14 cellular contexts compared by ENCODE assay signal in genomic region chr7:149238051-149238450, GRCh38. TPM values are rescaled to one million over a fixed set of nuclear protein-coding genes. Genes with fewer than 3 reads are reported as not detected.
DNase-seq lines count a peak whose midpoint lies in the region; ATAC-seq and TF ChIP-seq lines count a peak whose summit lies in the region.
"Had no signal": no experiment of that assay in that cellular context is flagged by ENCODE, and none has a peak within 500 bp of the region (broad histone marks: within the 10 kb centered on the region; RNA-seq: fewer than 3 reads in every experiment).

No MANE protein-coding gene starts in this region.

- H3K4me1 ChIP-seq in OCI-LY7 (ENCODE audit: insufficient read depth, low read length, poor library complexity, severe bottlenecking) = peaks cover 16% of the 10 kb centered on the region

- peaks cover 11% of the 10 kb centered on the region for H3K36me3 ChIP-seq in OCI-LY7 (ENCODE audit: insufficient read depth, low read length)
- H3K36me3 ChIP-seq: adrenal gland, right atrium auricular region had no signal

- intact Hi-C loops in OCI-LY7 (cut with micrococcal nuclease; ENCODE audit: unreplicated experiment) = loop anchor here (2.0 to 5.0 kb wide), 3 partner anchors 25 to 185 kb away; partner anchors contain the start of genes ZNF398 and ZNF783

- no peak overlapping the region for H3K27ac ChIP-seq in OCI-LY7 (ENCODE audit: low read depth, low read length, poor library complexity, severe bottlenecking)
- H3K27ac ChIP-seq: adrenal gland, BLaER1, hepatocyte, right atrium auricular region had no signal

- ATAC-seq in stimulated activated effector memory CD8-positive, alpha-beta T cell treated with anti-CD3 and anti-CD28 coated beads, Interleukin-12 subunit alpha, Interleukin-12 subunit beta, amount 100 ng/mL, for 72 hours = peak; percentile 36
- ATAC-seq in HG02970 (IDR thresholded peaks at IDR 0.05; ENCODE audit: low FRiP score, unreplicated experiment) = no peak
- ATAC-seq in WTC11 = no peak
- ATAC-seq: Panc1 had no signal

- CTCF ChIA-PET in activated naive CD4-positive, alpha-beta T cell treated with anti-CD3 and anti-CD28 coated beads, Interleukin-2, amount 10 ng/mL, durations not matched to agents 7 days and 5 days (lab: Charles Lee) = interaction anchor here (1.0 kb wide), 1 partner anchor 26 kb away, joined by 3 read pairs; no protein-coding TSS in a partner anchor
- CTCF ChIA-PET in OCI-LY7 (lab: Charles Lee; ENCODE audit: unreplicated experiment) (no interaction called here), WTC11 (lab: Charles Lee) (no interaction called here)

- H3K4me3 ChIP-seq in OCI-LY7 (ENCODE audit: low read depth, low read length, poor library complexity, severe bottlenecking) (no peak overlapping the region), epithelial cell of esophagus (ENCODE audit: low read length) (no peak overlapping the region)
- H3K4me3 ChIP-seq: BLaER1, hepatocyte, right atrium auricular region had no signal

- H3K9me2 ChIP-seq in OCI-LY7 (ENCODE audit: insufficient read depth, low read length) = no peaks in the 10 kb centered on the region

- BruUV-seq in OCI-LY7 (replicated peaks; lab: Mats Ljungman, UMichigan) = no TSS peak

- no peak overlapping the region for H3K4me2 ChIP-seq in OCI-LY7 (ENCODE audit: low read length)
- H3K4me2 ChIP-seq: hepatocyte had no signal

- no peaks in the 10 kb centered on the region for H4K20me1 ChIP-seq in OCI-LY7 (ENCODE audit: insufficient read depth, low read length)

- H3K27me3 Mint-ChIP-seq in activated naive CD4-positive, alpha-beta T cell treated with anti-CD3 and anti-CD28 coated beads, Interleukin-2, amount 10 ng/mL, durations not matched to agents 7 days and 5 days = peaks cover 15% of the 10 kb centered on the region
- H3K27me3 Mint-ChIP-seq in WTC11 (ENCODE audit: low read depth) = peaks cover 13% of the 10 kb centered on the region; the same call in 1 of the 2 replicates

- H3K4me1 Mint-ChIP-seq in activated naive CD4-positive, alpha-beta T cell treated with anti-CD3 and anti-CD28 coated beads, Interleukin-2, amount 10 ng/mL, durations not matched to agents 7 days and 5 days = peaks cover 34% of the 10 kb centered on the region
- H3K4me1 Mint-ChIP-seq in stimulated activated effector memory CD8-positive, alpha-beta T cell treated with anti-CD3 and anti-CD28 coated beads, Interleukin-12 subunit alpha, Interleukin-12 subunit beta, amount 100 ng/mL, for 72 hours = peaks cover 39% of the 10 kb centered on the region
- H3K4me1 Mint-ChIP-seq in WTC11 = peaks cover 11% of the 10 kb centered on the region

- TF ChIP-seq CTCF in OCI-LY7 (conservative IDR thresholded peaks at IDR 0.05; ENCODE audit: low read length) = no peak
- TF ChIP-seq CTCF in epithelial cell of esophagus (IDR thresholded peaks at IDR 0.05; ENCODE audit: insufficient read depth, low read depth, low read length, missing control alignments) = no peak
- no peak for TF ChIP-seq CTCF in WTC11 (IDR thresholded peaks at IDR 0.05)

- no peak overlapping the region for H3K27ac Mint-ChIP-seq in activated naive CD4-positive, alpha-beta T cell treated with anti-CD3 and anti-CD28 coated beads, Interleukin-2, amount 10 ng/mL, durations not matched to agents 7 days and 5 days
- peak overlapping the region; percentile 94 for H3K27ac Mint-ChIP-seq in stimulated activated effector memory CD8-positive, alpha-beta T cell treated with anti-CD3 and anti-CD28 coated beads, Interleukin-12 subunit alpha, Interleukin-12 subunit beta, amount 100 ng/mL, for 72 hours
- no peak overlapping the region for H3K27ac Mint-ChIP-seq in WTC11

- H3K79me2 ChIP-seq in OCI-LY7 (ENCODE audit: insufficient read depth, low read depth, low read length) = peaks cover 12% of the 10 kb centered on the region

- no peak for DNase-seq in activated naive CD4-positive, alpha-beta T cell treated with anti-CD3 and anti-CD28 coated beads, Interleukin-2, amount 10 ng/mL, durations not matched to agents 7 days and 5 days
- DNase-seq in activated naive CD4-positive, alpha-beta T cell (lab: John Stamatoyannopoulos, UW) = no peak
- DNase-seq in OCI-LY7 (ENCODE audit: low spot score) = no peak
- DNase-seq in epithelial cell of esophagus (ENCODE audit: low read depth) = peak; percentile 84
- no peak for DNase-seq in stimulated activated effector memory CD8-positive, alpha-beta T cell treated with anti-CD3 and anti-CD28 coated beads, Interleukin-12 subunit alpha, Interleukin-12 subunit beta, amount 100 ng/mL, for 72 hours (ENCODE audit: low spot score in 2 of 2)
- no peak for DNase-seq in NCI-H1694 treated with DMSO at 0.1 percent for 48 hours (lab: John Stamatoyannopoulos, UW)
- no peak for DNase-seq in WTC11 (ENCODE audit: low spot score)
- DNase-seq: effector CD8-positive, alpha-beta T cell had no signal

- H2AFZ ChIP-seq in OCI-LY7 (ENCODE audit: low read length) = peak overlapping the region; percentile 95; the same call in 1 of the 2 replicates

- POLR2A ChIA-PET in OCI-LY7 (lab: Charles Lee) = no interaction called here
- POLR2A ChIA-PET in WTC11 (lab: Charles Lee) = no interaction called here

- peaks cover 8% of the 10 kb centered on the region for H3K9me3 ChIP-seq in OCI-LY7 (ENCODE audit: low read length)
- H3K9me3 ChIP-seq: adrenal gland had no signal

- H3K9me3 Mint-ChIP-seq in activated naive CD4-positive, alpha-beta T cell treated with anti-CD3 and anti-CD28 coated beads, Interleukin-2, amount 10 ng/mL, durations not matched to agents 7 days and 5 days = peaks cover 6% of the 10 kb centered on the region
- peaks cover 6% of the 10 kb centered on the region for H3K9me3 Mint-ChIP-seq in stimulated activated effector memory CD8-positive, alpha-beta T cell treated with anti-CD3 and anti-CD28 coated beads, Interleukin-12 subunit alpha, Interleukin-12 subunit beta, amount 100 ng/mL, for 72 hours
- peaks cover 14% of the 10 kb centered on the region for H3K9me3 Mint-ChIP-seq in WTC11

- H3K36me3 Mint-ChIP-seq in activated naive CD4-positive, alpha-beta T cell treated with anti-CD3 and anti-CD28 coated beads, Interleukin-2, amount 10 ng/mL, durations not matched to agents 7 days and 5 days = peaks cover 14% of the 10 kb centered on the region
- H3K36me3 Mint-ChIP-seq in stimulated activated effector memory CD8-positive, alpha-beta T cell treated with anti-CD3 and anti-CD28 coated beads, Interleukin-12 subunit alpha, Interleukin-12 subunit beta, amount 100 ng/mL, for 72 hours = peaks cover 31% of the 10 kb centered on the region
- H3K36me3 Mint-ChIP-seq in WTC11 = peaks cover 12% of the 10 kb centered on the region

- peak overlapping the region; percentile 93 for H3K4me3 Mint-ChIP-seq in activated naive CD4-positive, alpha-beta T cell treated with anti-CD3 and anti-CD28 coated beads, Interleukin-2, amount 10 ng/mL, durations not matched to agents 7 days and 5 days
- H3K4me3 Mint-ChIP-seq in stimulated activated effector memory CD8-positive, alpha-beta T cell treated with anti-CD3 and anti-CD28 coated beads, Interleukin-12 subunit alpha, Interleukin-12 subunit beta, amount 100 ng/mL, for 72 hours = peak overlapping the region; percentile 88
- no peak overlapping the region for H3K4me3 Mint-ChIP-seq in WTC11

TF ChIP-seq in WTC11, 78 proteins besides CTCF, POLR2A, EP300 and RAD21 (continues in another document):
- no peak for TF ChIP-seq SP1 (CRISPR knock-in tag; conservative IDR thresholded peaks at IDR 0.05)
- no peak for TF ChIP-seq HMGA2 (CRISPR knock-in tag; IDR thresholded peaks at IDR 0.05)
- no peak for TF ChIP-seq NFYB (CRISPR knock-in tag; conservative IDR thresholded peaks at IDR 0.05; ENCODE audit: low read depth)
- TF ChIP-seq ELF4 (CRISPR knock-in tag; IDR thresholded peaks at IDR 0.05; ENCODE audit: low read depth) = no peak
- no peak for TF ChIP-seq ZNF423 (CRISPR knock-in tag; IDR thresholded peaks at IDR 0.05)
- TF ChIP-seq CBFB (CRISPR knock-in tag; IDR thresholded peaks at IDR 0.05; ENCODE audit: low read depth) = no peak
- TF ChIP-seq, protein P1, sequence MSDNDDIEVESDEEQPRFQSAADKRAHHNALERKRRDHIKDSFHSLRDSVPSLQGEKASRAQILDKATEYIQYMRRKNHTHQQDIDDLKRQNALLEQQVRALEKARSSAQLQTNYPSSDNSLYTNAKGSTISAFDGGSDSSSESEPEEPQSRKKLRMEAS (CRISPR knock-in tag; IDR thresholded peaks at IDR 0.05) = no peak
- no peak for TF ChIP-seq MYBL2 (CRISPR knock-in tag; IDR thresholded peaks at IDR 0.05)
- no peak for TF ChIP-seq FOXP1 (CRISPR knock-in tag; IDR thresholded peaks at IDR 0.05; ENCODE audit: borderline replicate concordance)
- no peak for TF ChIP-seq TEAD4 (CRISPR knock-in tag; IDR thresholded peaks at IDR 0.05)
- no peak for TF ChIP-seq TCF7 (CRISPR knock-in tag; IDR thresholded peaks at IDR 0.05; ENCODE audit: low read depth)
- no peak for TF ChIP-seq CREB1 (CRISPR knock-in tag; IDR thresholded peaks at IDR 0.05)
- no peak for TF ChIP-seq ATF1 (CRISPR knock-in tag; IDR thresholded peaks at IDR 0.05)
- TF ChIP-seq, protein P2, sequence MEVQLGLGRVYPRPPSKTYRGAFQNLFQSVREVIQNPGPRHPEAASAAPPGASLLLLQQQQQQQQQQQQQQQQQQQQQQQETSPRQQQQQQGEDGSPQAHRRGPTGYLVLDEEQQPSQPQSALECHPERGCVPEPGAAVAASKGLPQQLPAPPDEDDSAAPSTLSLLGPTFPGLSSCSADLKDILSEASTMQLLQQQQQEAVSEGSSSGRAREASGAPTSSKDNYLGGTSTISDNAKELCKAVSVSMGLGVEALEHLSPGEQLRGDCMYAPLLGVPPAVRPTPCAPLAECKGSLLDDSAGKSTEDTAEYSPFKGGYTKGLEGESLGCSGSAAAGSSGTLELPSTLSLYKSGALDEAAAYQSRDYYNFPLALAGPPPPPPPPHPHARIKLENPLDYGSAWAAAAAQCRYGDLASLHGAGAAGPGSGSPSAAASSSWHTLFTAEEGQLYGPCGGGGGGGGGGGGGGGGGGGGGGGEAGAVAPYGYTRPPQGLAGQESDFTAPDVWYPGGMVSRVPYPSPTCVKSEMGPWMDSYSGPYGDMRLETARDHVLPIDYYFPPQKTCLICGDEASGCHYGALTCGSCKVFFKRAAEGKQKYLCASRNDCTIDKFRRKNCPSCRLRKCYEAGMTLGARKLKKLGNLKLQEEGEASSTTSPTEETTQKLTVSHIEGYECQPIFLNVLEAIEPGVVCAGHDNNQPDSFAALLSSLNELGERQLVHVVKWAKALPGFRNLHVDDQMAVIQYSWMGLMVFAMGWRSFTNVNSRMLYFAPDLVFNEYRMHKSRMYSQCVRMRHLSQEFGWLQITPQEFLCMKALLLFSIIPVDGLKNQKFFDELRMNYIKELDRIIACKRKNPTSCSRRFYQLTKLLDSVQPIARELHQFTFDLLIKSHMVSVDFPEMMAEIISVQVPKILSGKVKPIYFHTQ (CRISPR knock-in tag; IDR thresholded peaks at IDR 0.05) = no peak

RNA-seq across cellular contexts. Expression of gene ZNF212, which starts 1.4 kb away (rescaled TPM):
- 11.6 and 13.1 TPM in 2 replicates for total RNA-seq in OCI-LY7 (2014; rRNA removed; shearing (Covaris generic))
- total RNA-seq in OCI-LY7 (2022) (12.7 and 14.1 TPM in 2 replicates), WTC11 (2021) (19.7 to 23.0 TPM (median 21.7 TPM) in 3 replicates)

RNA-seq across cellular contexts. Expression of gene ZNF783, which starts 23.9 kb away (rescaled TPM):
- total RNA-seq in OCI-LY7 (2014; rRNA removed; shearing (Covaris generic)) = 10.5 and 13.1 TPM in 2 replicates
- total RNA-seq in OCI-LY7 (2022) (18.8 and 19.4 TPM in 2 replicates), WTC11 (2021) (9.9 to 12.1 TPM (median 12.0 TPM) in 3 replicates)

RNA-seq across cellular contexts. Expression of gene ZNF282, which starts 42.7 kb away (rescaled TPM):
- 13.3 and 15.4 TPM in 2 replicates for total RNA-seq in OCI-LY7 (2014; rRNA removed; shearing (Covaris generic))
- total RNA-seq in OCI-LY7 (2022) (26.6 and 28.3 TPM in 2 replicates), WTC11 (2021) (34.8 to 39.3 TPM (median 38.5 TPM) in 3 replicates)
